In the genomic region with DNA sequence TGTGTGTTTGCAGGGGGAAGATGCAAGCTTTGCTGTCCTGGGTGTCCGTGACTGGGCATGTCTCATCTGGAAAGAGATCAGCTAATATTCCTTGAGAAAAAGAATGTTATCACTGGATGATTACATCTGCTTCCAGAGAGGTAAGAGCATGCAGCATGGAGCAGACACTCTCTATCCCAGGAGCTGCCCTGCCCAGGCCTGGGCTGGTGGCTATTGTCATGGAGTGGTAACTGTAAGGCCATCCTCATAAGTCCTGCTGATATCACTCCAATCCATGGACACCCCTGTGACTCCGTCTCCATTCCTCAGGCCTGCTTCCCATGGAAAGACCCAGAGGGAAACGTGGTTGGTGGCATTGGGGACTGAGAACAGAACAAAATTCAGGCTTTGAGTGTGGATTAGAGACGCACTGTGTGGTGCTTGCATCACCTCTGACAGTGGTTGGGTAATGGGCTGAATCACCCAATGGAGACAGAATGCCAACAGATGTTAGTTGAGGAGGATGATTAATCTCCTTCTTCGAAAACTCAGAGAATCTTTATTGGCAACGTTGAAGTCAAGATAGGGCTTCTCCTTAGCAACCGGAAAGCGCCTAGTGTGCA, we compare ENCODE assay signal across 19 cellular contexts. TPM values are rescaled to one million over a fixed set of nuclear protein-coding genes. Genes with fewer than 3 reads are reported as not detected.
DNase-seq lines count a peak whose midpoint lies in the region; ATAC-seq and TF ChIP-seq lines count a peak whose summit lies in the region.
"Had no signal": no experiment of that assay in that cellular context is flagged by ENCODE, and none has a peak within 500 bp of the region (broad histone marks: within the 10 kb centered on the region; RNA-seq: fewer than 3 reads in every experiment).

No MANE protein-coding gene starts in this region.

- intact Hi-C loops in activated CD4-positive, alpha-beta T cell treated with anti-CD3 and anti-CD28 coated beads for 36 hours (cut with DNase I, micrococcal nuclease): no loop called here

- no peaks in the 10 kb centered on the region for H3K36me3 ChIP-seq in MG63
- H3K36me3 ChIP-seq in mesenchymal stem cell (ENCODE audit: control insufficient read depth in 1 of 2, insufficient read depth in 2 of 2, low read depth in 1 of 2, low read length in 2 of 2): no peaks in the 10 kb centered on the region

- H3K9ac ChIP-seq in mesenchymal stem cell (ENCODE audit: low read length): no peak overlapping the region

- DNase-seq in CD1c-positive myeloid dendritic cell (ENCODE audit: extremely low spot score) (peak; percentile 68), MG63 (peak; percentile 76), astrocyte of the spinal cord (ENCODE audit: low read depth, low spot score) (peak; percentile 6), mesenchymal stem cell (peak; percentile 71), SHP77 treated with DMSO at 0.1 percent for 48 hours (lab: John Stamatoyannopoulos, UW) (no peak), left lobe of liver (ENCODE audit: low spot score) (no peak)
- no peak for DNase-seq in activated CD4-positive, alpha-beta T cell treated with anti-CD3 and anti-CD28 coated beads for 36 hours
- DNase-seq: activated B cell treated with CpG ODN at 0.5 μM for 24 hours; activated naive CD8-positive, alpha-beta T cell treated with anti-CD3 and anti-CD28 coated beads, Interleukin-2, amount 50 U/mL, for 24 hours; kidney; NCI-H1417; NCI-H510A treated with DMSO at 0.1 percent for 48 hours; stimulated activated CD4-positive, alpha-beta T cell treated with anti-CD3 and anti-CD28 coated beads, Interleukin-4, amount 100 ng/mL, for 1 hour had no signal

- no peak overlapping the region for H4K91ac ChIP-seq in mesenchymal stem cell (ENCODE audit: low read length)

- no peak overlapping the region for H2BK120ac ChIP-seq in mesenchymal stem cell (ENCODE audit: low read depth, low read length)

- POLR2A ChIA-PET in activated CD4-positive, alpha-beta T cell treated with anti-CD3 and anti-CD28 coated beads for 36 hours (lab: Charles Lee): no interaction called here

- 78% methylated on average over 7 of the region's 8 CpGs for WGBS in mesenchymal stem cell

- H2BK12ac ChIP-seq in mesenchymal stem cell (ENCODE audit: low read length in 2 of 2): no peak overlapping the region

- H4K8ac ChIP-seq in mesenchymal stem cell (ENCODE audit: low read length): no peak overlapping the region

- H3K4me2 ChIP-seq in mesenchymal stem cell (ENCODE audit: low read length, poor library complexity, severe bottlenecking): no peak overlapping the region

- no peak overlapping the region for H3K4me3 Mint-ChIP-seq in activated CD4-positive, alpha-beta T cell treated with anti-CD3 and anti-CD28 coated beads for 36 hours
- H3K4me3 Mint-ChIP-seq: activated B cell treated with CpG ODN at 0.5 μM for 24 hours; activated naive CD8-positive, alpha-beta T cell treated with anti-CD3 and anti-CD28 coated beads, Interleukin-2, amount 50 U/mL, for 24 hours; dendritic cell treated with granulocyte-macrophage colony-stimulating factor and Interleukin-4, amounts not matched to agents 40 ng/mL and 50 ng/mL, for 4 days; stimulated activated memory B cell treated with anti-CD40 and anti-IgM and Interleukin-4, amounts not matched to agents 10 μg/mL and 1 μg/mL and 100 μg/mL, for 72 hours had no signal

- H2BK15ac ChIP-seq in mesenchymal stem cell (ENCODE audit: low read depth, poor library complexity, severe bottlenecking): no peak overlapping the region

- H3K27me3 ChIP-seq in MG63 (no peaks in the 10 kb centered on the region), mesenchymal stem cell (ENCODE audit: control insufficient read depth in 1 of 2, insufficient read depth in 1 of 2, low read length in 2 of 2) (peaks cover 0 to 21% of the 10 kb centered on the region in 2 experiments)

- H3K23ac ChIP-seq in mesenchymal stem cell (ENCODE audit: low read length in 2 of 2): no peak overlapping the region

- no peak overlapping the region for H3K27ac ChIP-seq in mesenchymal stem cell (ENCODE audit: low read length, poor library complexity, severe bottlenecking)
- H3K27ac ChIP-seq: C4-2B had no signal

- no peaks in the 10 kb centered on the region for H3K36me3 Mint-ChIP-seq in activated CD4-positive, alpha-beta T cell treated with anti-CD3 and anti-CD28 coated beads for 36 hours (ENCODE audit: low read depth)
- H3K36me3 Mint-ChIP-seq: stimulated activated memory B cell treated with anti-CD40 and anti-IgM and Interleukin-4, amounts not matched to agents 10 μg/mL and 1 μg/mL and 100 μg/mL, for 72 hours had no signal

- H2BK5ac ChIP-seq in mesenchymal stem cell (ENCODE audit: low read depth, low read length, poor library complexity, severe bottlenecking): no peak overlapping the region

- H3K9me3 ChIP-seq in MG63 (no peaks in the 10 kb centered on the region; the same call in 1 of the 2 replicates), mesenchymal stem cell (ENCODE audit: control insufficient read depth, low read length) (peaks cover 8% of the 10 kb centered on the region)

- no peak for TF ChIP-seq CTCF in astrocyte of the spinal cord (IDR thresholded peaks at IDR 0.05; ENCODE audit: low read depth, low read length)

- H3K4me3 ChIP-seq in MG63 (no peak overlapping the region), astrocyte of the spinal cord (ENCODE audit: low read depth, low read length) (no peak overlapping the region), mesenchymal stem cell (ENCODE audit: insufficient read depth in 1 of 2, low read depth in 1 of 2, low read length in 2 of 2) (no peak overlapping the region)

- no peak overlapping the region for H2AFZ ChIP-seq in mesenchymal stem cell (ENCODE audit: low read depth, low read length)

- no peak overlapping the region for H3K4ac ChIP-seq in mesenchymal stem cell (ENCODE audit: low read depth in 1 of 2, low read length in 2 of 2)

- no peak overlapping the region for H2AK5ac ChIP-seq in mesenchymal stem cell (ENCODE audit: low read length, severe bottlenecking)

- H3K18ac ChIP-seq in mesenchymal stem cell (ENCODE audit: low read depth in 1 of 2, low read length in 2 of 2): no peak overlapping the region

- H3K14ac ChIP-seq in mesenchymal stem cell (ENCODE audit: low read length in 2 of 2): no peak overlapping the region

- no peak for ATAC-seq in HG03565 (IDR thresholded peaks at IDR 0.05; ENCODE audit: unreplicated experiment)
- ATAC-seq in activated CD4-positive, alpha-beta T cell treated with anti-CD3 and anti-CD28 coated beads for 36 hours: no peak
- no peak for ATAC-seq in left lobe of liver
- ATAC-seq: activated naive CD8-positive, alpha-beta T cell treated with anti-CD3 and anti-CD28 coated beads, Interleukin-2, amount 50 U/mL, for 24 hours; stimulated activated memory B cell treated with anti-CD40 and anti-IgM and Interleukin-4, amounts not matched to agents 10 μg/mL and 1 μg/mL and 100 μg/mL, for 72 hours had no signal

- H3K4me1 ChIP-seq in mesenchymal stem cell (ENCODE audit: control insufficient read depth, insufficient read depth, low read depth, low read length): no peaks in the 10 kb centered on the region

- no peaks in the 10 kb centered on the region for H3K79me1 ChIP-seq in mesenchymal stem cell (replicated peaks; ENCODE audit: low read length, poor library complexity, severe bottlenecking)

- H3K9me3 Mint-ChIP-seq in activated CD4-positive, alpha-beta T cell treated with anti-CD3 and anti-CD28 coated beads for 36 hours (ENCODE audit: low read depth): peaks cover 1% of the 10 kb centered on the region
- H3K9me3 Mint-ChIP-seq: dendritic cell treated with granulocyte-macrophage colony-stimulating factor and Interleukin-4, amounts not matched to agents 40 ng/mL and 50 ng/mL, for 4 days had no signal

- H3K4me1 Mint-ChIP-seq in activated CD4-positive, alpha-beta T cell treated with anti-CD3 and anti-CD28 coated beads for 36 hours: no peaks in the 10 kb centered on the region
- H3K4me1 Mint-ChIP-seq: activated B cell treated with CpG ODN at 0.5 μM for 24 hours; activated naive CD8-positive, alpha-beta T cell treated with anti-CD3 and anti-CD28 coated beads, Interleukin-2, amount 50 U/mL, for 24 hours; stimulated activated memory B cell treated with anti-CD40 and anti-IgM and Interleukin-4, amounts not matched to agents 10 μg/mL and 1 μg/mL and 100 μg/mL, for 72 hours had no signal

- CTCF ChIA-PET in activated CD4-positive, alpha-beta T cell treated with anti-CD3 and anti-CD28 coated beads for 36 hours (lab: Charles Lee): no interaction called here

- no peak overlapping the region for H3K27ac Mint-ChIP-seq in activated CD4-positive, alpha-beta T cell treated with anti-CD3 and anti-CD28 coated beads for 36 hours
- H3K27ac Mint-ChIP-seq: activated B cell treated with CpG ODN at 0.5 μM for 24 hours; activated naive CD8-positive, alpha-beta T cell treated with anti-CD3 and anti-CD28 coated beads, Interleukin-2, amount 50 U/mL, for 24 hours; dendritic cell treated with granulocyte-macrophage colony-stimulating factor and Interleukin-4, amounts not matched to agents 40 ng/mL and 50 ng/mL, for 4 days; stimulated activated memory B cell treated with anti-CD40 and anti-IgM and Interleukin-4, amounts not matched to agents 10 μg/mL and 1 μg/mL and 100 μg/mL, for 72 hours had no signal

- in situ Hi-C loops in astrocyte of the spinal cord (cut with HindIII; ENCODE audit: low sequenced_read_pairs): no loop called here

- H3K27me3 Mint-ChIP-seq in activated CD4-positive, alpha-beta T cell treated with anti-CD3 and anti-CD28 coated beads for 36 hours: peaks cover 14% of the 10 kb centered on the region

RNA-seq across cellular contexts. Expression of a gene that starts 52.0 kb away (rescaled TPM):
- 0.43 and 7.9 TPM in 2 replicates for total RNA-seq in MG63 (2014; rRNA removed; shearing (Covaris generic); ENCODE audit: low replicate concordance)
- not detected for polyA plus RNA-seq in mesenchymal stem cell (2013, experiment 1 of 2)
- polyA plus RNA-seq in mesenchymal stem cell (2013, experiment 2 of 2): not detected
- total RNA-seq in activated CD4-positive, alpha-beta T cell treated with anti-CD3 and anti-CD28 coated beads for 36 hours: not detected
- not detected for total RNA-seq in left lobe of liver
- total RNA-seq: activated B cell treated with CpG ODN at 0.5 μM for 24 hours, myocyte, SK-MEL-5 had no signal

Comparison
In these comparisons a context has a peak if more than half of its experiments do, and no peak if none do; other contexts are left out.
1. DNase-seq: peak in CD1c-positive myeloid dendritic cell (single experiment), MG63 (single experiment), astrocyte of the spinal cord (single experiment) and mesenchymal stem cell (single experiment); none in activated CD4-positive, alpha-beta T cell treated with anti-CD3 and anti-CD28 coated beads for 36 hours (single experiment), SHP77 treated with DMSO at 0.1 percent for 48 hours (single experiment) and left lobe of liver (single experiment).